Comparison of ENCODE assay signal across 8 cellular contexts in genomic region chr4:1872918-1873269, GRCh38. TPM values are rescaled to one million over a fixed set of nuclear protein-coding genes. Genes with fewer than 3 reads are reported as not detected.
DNase-seq lines count a peak whose midpoint lies in the region; ATAC-seq lines count a peak whose summit lies in the region.

No MANE protein-coding gene starts in this region.

- no peaks in the 10 kb centered on the region for H3K9me3 ChIP-seq in adipocyte (ENCODE audit: control insufficient read depth, low read length)

- ATAC-seq in HG02588 (IDR thresholded peaks at IDR 0.05; ENCODE audit: unreplicated experiment) (no peak), HG03139 (IDR thresholded peaks at IDR 0.05; ENCODE audit: unreplicated experiment) (no peak), HG03469 (IDR thresholded peaks at IDR 0.05; ENCODE audit: unreplicated experiment) (no peak)

- peaks cover 25% of the 10 kb centered on the region for H3K4me1 ChIP-seq in adipocyte (ENCODE audit: control insufficient read depth, insufficient read depth, low read length)

- H3K4me3 ChIP-seq in adipocyte (ENCODE audit: low read length) = peak overlapping the region; percentile 85

- H3K9me3 Mint-ChIP-seq in IgD-negative memory B cell = no peaks in the 10 kb centered on the region

- H3K4me3 Mint-ChIP-seq in IgD-negative memory B cell = peak overlapping the region; percentile 83 to 93 (median 89)

- DNase-seq in Daoy (ENCODE audit: low read depth) (peak; percentile 79), adipocyte (ENCODE audit: low read depth) (peak; percentile 52), myocyte (ENCODE audit: low read depth) (peak; percentile 11), DMS153 (lab: John Stamatoyannopoulos, UW) (no peak)

- H3K9ac ChIP-seq in adipocyte (ENCODE audit: low read length) = peak overlapping the region; percentile 11

- no peaks in the 10 kb centered on the region for H3K36me3 ChIP-seq in adipocyte (ENCODE audit: control insufficient read depth, insufficient read depth, low read length, severe bottlenecking)

- peak overlapping the region; percentile 71 to 95 (median 90) for H3K27ac Mint-ChIP-seq in IgD-negative memory B cell

- no peaks in the 10 kb centered on the region for H3K27me3 Mint-ChIP-seq in IgD-negative memory B cell

- H3K36me3 Mint-ChIP-seq in IgD-negative memory B cell = peaks cover 2% of the 10 kb centered on the region

- no peaks in the 10 kb centered on the region for H3K27me3 ChIP-seq in adipocyte (replicated peaks; ENCODE audit: control insufficient read depth, insufficient read depth, low read length)

- peaks cover 23 to 38% (median 26%) of the 10 kb centered on the region in 3 donors for H3K4me1 Mint-ChIP-seq in IgD-negative memory B cell

RNA-seq across cellular contexts. Expression of gene NSD2, which starts 1.7 kb away (rescaled TPM):
- total RNA-seq in Daoy (2014; rRNA removed; shearing (Covaris generic)) = 60.2 and 75.1 TPM in 2 replicates
- 7.4 TPM for polyA plus RNA-seq in IgD-negative memory B cell
- total RNA-seq in myocyte = 23.5 and 28.3 TPM in 2 replicates
- polyA plus RNA-seq in myocyte (2012) = 22.9 TPM

RNA-seq across cellular contexts. Expression of gene LETM1, which starts 16.9 kb away (rescaled TPM):
- 48.9 and 56.6 TPM in 2 replicates for total RNA-seq in Daoy (2014; rRNA removed; shearing (Covaris generic))
- 12.0 TPM for polyA plus RNA-seq in IgD-negative memory B cell
- 39.2 and 39.4 TPM in 2 replicates for total RNA-seq in myocyte
- polyA plus RNA-seq in myocyte (2012) = 21.3 TPM
